Comparison of ENCODE assay signal across 2 cellular contexts in genomic region chr19:2963122-2963521, GRCh38.
A peak's percentile ranks its signal among the peaks of the same experiment; 100 is the strongest.
TF ChIP-seq lines count a peak whose summit lies in the region.

No MANE protein-coding gene starts in this region.

TF ChIP-seq in HepG2, 621 proteins besides CTCF, POLR2A, EP300 and RAD21:
- peak; percentile 92 for TF ChIP-seq ZNF121 (CRISPR knock-in tag; IDR thresholded peaks at IDR 0.05)
- no peak for TF ChIP-seq PTBP1 (IDR thresholded peaks at IDR 0.05; ENCODE audit: low read depth, low read length, poor library complexity, severe bottlenecking)

TF ChIP-seq in K562, 482 proteins besides CTCF, POLR2A, EP300 and RAD21:
- TF ChIP-seq BCOR (IDR thresholded peaks at IDR 0.05) (0 out of 2 replicates have a peak, but pooled peaks have one; percentile 48), GTF2E2 (tag; IDR thresholded peaks at IDR 0.05) (no peak), ZMIZ1 (IDR thresholded peaks at IDR 0.05; ENCODE audit: low read depth in 2 of 2, low read length in 2 of 2) (no peak), ZNF121 (CRISPR knock-in tag; conservative IDR thresholded peaks at IDR 0.05) (peak; percentile 91), CEBPZ (IDR thresholded peaks at IDR 0.05; ENCODE audit: borderline replicate concordance, low read depth, low read length) (no peak), KDM1A (IDR thresholded peaks at IDR 0.05) (peak in 1 of 2 experiments; percentile 48; a peak in 1 of 4 replicates)
